8 cellular contexts compared by ENCODE assay signal in genomic region chr12:123712780-123713319, GRCh38. TPM values are rescaled to one million over a fixed set of nuclear protein-coding genes. Genes with fewer than 3 reads are reported as not detected.
DNase-seq lines count a peak whose midpoint lies in the region; ATAC-seq, FAIRE-seq and TF ChIP-seq lines count a peak whose summit lies in the region.

No MANE protein-coding gene starts in this region.

- H4K91ac ChIP-seq in neuronal stem cell (ENCODE audit: low read depth, low read length, poor library complexity) = peak overlapping the region; percentile 72

- peak overlapping the region; percentile 77 to 87 (median 80) for H3K27ac ChIP-seq in Peyer's patch
- H3K27ac ChIP-seq in neuronal stem cell (replicated peaks; ENCODE audit: low read length) = no peak overlapping the region

- peak overlapping the region; percentile 96 for H3K23ac ChIP-seq in neuronal stem cell (ENCODE audit: low read depth, low read length, poor library complexity)

- peak overlapping the region; percentile 81 for H2AK5ac ChIP-seq in neuronal stem cell (ENCODE audit: low read depth, low read length)

- H3K4me2 ChIP-seq in neuronal stem cell (ENCODE audit: insufficient read depth, low read length, poor library complexity, severe bottlenecking) = peak overlapping the region; percentile 71

- peak overlapping the region; percentile 89 for H3K14ac ChIP-seq in neuronal stem cell (ENCODE audit: low read length)

- peak in 1 of 3 donors; percentile 58 for DNase-seq in Peyer's patch
- DNase-seq in neuronal stem cell (ENCODE audit: low spot score) = peak; percentile 35
- DNase-seq in ureter (ENCODE audit: low spot score) = no peak
- DNase-seq in MV-4-11 (lab: John Stamatoyannopoulos, UW) = no peak
- no peak for DNase-seq in urothelium cell line (ENCODE audit: low spot score)

- no peak overlapping the region for H2BK120ac ChIP-seq in neuronal stem cell (ENCODE audit: low read depth, low read length)

- H2BK12ac ChIP-seq in neuronal stem cell (ENCODE audit: low read length) = no peak overlapping the region

- H3K27me3 ChIP-seq in Peyer's patch (no peaks in the 10 kb centered on the region), endocrine pancreas (ENCODE audit: control insufficient read depth, insufficient read depth, low read length) (no peaks in the 10 kb centered on the region), neuronal stem cell (ENCODE audit: control insufficient read depth in 3 of 3, insufficient read depth in 3 of 3, low read depth in 1 of 3, low read length in 3 of 3) (no peaks in the 10 kb centered on the region)

- no peak for FAIRE-seq in urothelium cell line (lab: Jason Lieb, UNC)

- H3K9me3 ChIP-seq in Peyer's patch (no peaks in the 10 kb centered on the region), endocrine pancreas (ENCODE audit: control insufficient read depth, low read length) (no peaks in the 10 kb centered on the region), neuronal stem cell (replicated peaks in 1 of 2; ENCODE audit: control insufficient read depth in 2 of 2, insufficient read depth in 1 of 2, low read depth in 1 of 2, low read length in 2 of 2) (no peaks in the 10 kb centered on the region)

- ATAC-seq in GM18858 (IDR thresholded peaks at IDR 0.05; ENCODE audit: unreplicated experiment) (peak; percentile 3), HG03196 (IDR thresholded peaks at IDR 0.05; ENCODE audit: unreplicated experiment) (no peak)

- H3K4me1 ChIP-seq in Peyer's patch (peaks cover 0 to 25% (median 4%) of the 10 kb centered on the region in 4 donors), endocrine pancreas (ENCODE audit: control insufficient read depth, insufficient read depth, low read length) (peaks cover 13% of the 10 kb centered on the region), neuronal stem cell (ENCODE audit: control insufficient read depth in 2 of 2, insufficient read depth in 1 of 2, low read depth in 1 of 2, low read length in 2 of 2) (peaks cover 5 to 11% of the 10 kb centered on the region in 2 donors)

- no CpG with 5 or more reads among the region's 26 CpGs for WGBS in neuronal stem cell (ENCODE audit: extremely low coverage in 2 of 2, insufficient read length in 2 of 2, insufficient replicate concordance in 1 of 2), 2 donors

- no peak overlapping the region for H2BK15ac ChIP-seq in neuronal stem cell (ENCODE audit: low read length)

- peak overlapping the region; percentile 80 for H3K9ac ChIP-seq in endocrine pancreas (ENCODE audit: control insufficient read depth, insufficient read depth, low read length)
- peak overlapping the region; percentile 99 for H3K9ac ChIP-seq in neuronal stem cell (ENCODE audit: low read depth, low read length, poor library complexity)

- peak overlapping the region; percentile 97 for H2AFZ ChIP-seq in neuronal stem cell (ENCODE audit: low read length)

- no peak for TF ChIP-seq POLR2A in Peyer's patch (IDR thresholded peaks at IDR 0.05)

- H2BK5ac ChIP-seq in neuronal stem cell (ENCODE audit: low read length) = no peak overlapping the region

- peak overlapping the region; percentile 85 for H3K18ac ChIP-seq in neuronal stem cell (ENCODE audit: low read length)

- peak overlapping the region; percentile 95 to 99 (median 98) for H3K4me3 ChIP-seq in Peyer's patch
- H3K4me3 ChIP-seq in endocrine pancreas (ENCODE audit: control insufficient read depth, insufficient read depth, low read length) = peak overlapping the region; percentile 67
- H3K4me3 ChIP-seq in neuronal stem cell (ENCODE audit: low read length in 2 of 2) = peak overlapping the region; percentile 78 to 99

- TF ChIP-seq CTCF in Peyer's patch (IDR thresholded peaks at IDR 0.05) = no peak

- H3K79me1 ChIP-seq in neuronal stem cell (ENCODE audit: low read depth, low read length) = peaks cover 7% of the 10 kb centered on the region

- no peak overlapping the region for H4K8ac ChIP-seq in neuronal stem cell (ENCODE audit: low read depth, low read length)

- H3K36me3 ChIP-seq in Peyer's patch (no peaks in the 10 kb centered on the region), endocrine pancreas (ENCODE audit: control insufficient read depth, insufficient read depth, low read length) (no peaks in the 10 kb centered on the region), neuronal stem cell (replicated peaks in 1 of 2; ENCODE audit: control insufficient read depth in 2 of 2, insufficient read depth in 2 of 2, low read length in 2 of 2) (peaks cover 0 to 24% of the 10 kb centered on the region in 2 donors)

- no peak overlapping the region for H3K4ac ChIP-seq in neuronal stem cell (ENCODE audit: low read length)

RNA-seq across cellular contexts. Expression of gene ATP6V0A2, which starts 0.7 kb away (rescaled TPM):
- total RNA-seq in Peyer's patch (10 to 100 TPM; 15.7 to 53.5 (median 32.9) TPM), ureter (32.7 TPM)
- 13.7 TPM for polyA plus RNA-seq in neuronal stem cell (2013, experiment 1 of 2)
- polyA plus RNA-seq in neuronal stem cell (2013, experiment 2 of 2) = 13.8 TPM

RNA-seq across cellular contexts. Expression of gene TCTN2, which starts 41.9 kb away (rescaled TPM):
- total RNA-seq in Peyer's patch (1 to 10 TPM; 1.2 to 9.1 (median 4.3) TPM), ureter (16.8 TPM)
- 14.7 TPM for polyA plus RNA-seq in neuronal stem cell (2013, experiment 1 of 2)
- polyA plus RNA-seq in neuronal stem cell (2013, experiment 2 of 2) = 15.6 TPM

RNA-seq across cellular contexts. Expression of gene DNAH10, which starts 49.3 kb away (rescaled TPM):
- 1 to 10 TPM in 1 of 4 donors, under 1 TPM in 3; under 0.01 to 1.7 (median 0.28) TPM for total RNA-seq in Peyer's patch
- polyA plus RNA-seq in neuronal stem cell (2013, experiment 1 of 2) = 0.14 TPM
- 0.06 TPM for polyA plus RNA-seq in neuronal stem cell (2013, experiment 2 of 2)
- total RNA-seq in ureter = 0.60 TPM
